In genomic region chr2:203758841-203759691, GRCh38 we compare ENCODE assay signal across 16 cellular contexts. TPM values are rescaled to one million over a fixed set of nuclear protein-coding genes. Genes with fewer than 3 reads are reported as not detected.
DNase-seq lines count a peak whose midpoint lies in the region; ATAC-seq and TF ChIP-seq lines count a peak whose summit lies in the region.
"Had no signal": no experiment of that assay in that cellular context is flagged by ENCODE, and none has a peak within 500 bp of the region (broad histone marks: within the 10 kb centered on the region; RNA-seq: fewer than 3 reads in every experiment).

No MANE protein-coding gene starts in this region.

- H3K4me3 ChIP-seq in IMR-90 (ENCODE audit: insufficient read depth, low read depth, low read length): no peak overlapping the region
- H3K4me3 ChIP-seq: esophagus muscularis mucosa, HAP-1 had no signal

- no peaks in the 10 kb centered on the region for H3K27me3 Mint-ChIP-seq in Calu3 (ENCODE audit: unreplicated experiment)
- H3K27me3 Mint-ChIP-seq in central memory CD8-positive, alpha-beta T cell: no peaks in the 10 kb centered on the region
- H3K27me3 Mint-ChIP-seq in type B pancreatic cell: no peaks in the 10 kb centered on the region
- H3K27me3 Mint-ChIP-seq: activated naive CD8-positive, alpha-beta T cell treated with anti-CD3 and anti-CD28 coated beads for 36 hours had no signal

- H3K4me1 Mint-ChIP-seq in Calu3 (ENCODE audit: low read depth, unreplicated experiment) (peaks cover 34% of the 10 kb centered on the region), type B pancreatic cell (ENCODE audit: unreplicated experiment) (no peaks in the 10 kb centered on the region)
- H3K4me1 Mint-ChIP-seq in central memory CD8-positive, alpha-beta T cell: peaks cover 49% of the 10 kb centered on the region

- TF ChIP-seq CTCF in Calu3 (IDR thresholded peaks at IDR 0.05; ENCODE audit: unreplicated experiment): no peak
- no peak for TF ChIP-seq CTCF in IMR-90 (conservative IDR thresholded peaks at IDR 0.05; ENCODE audit: low read depth, low read length)
- no peak for TF ChIP-seq CTCF in type B pancreatic cell (conservative IDR thresholded peaks at IDR 0.05)

- no peak overlapping the region for H3K4me2 ChIP-seq in IMR-90 (ENCODE audit: low read depth, low read length)

- TF ChIP-seq POLR2A in IMR-90 (IDR thresholded peaks at IDR 0.05; ENCODE audit: low read depth, low read length): no peak

- no peaks in the 10 kb centered on the region for H3K36me3 ChIP-seq in IMR-90 (ENCODE audit: control insufficient read depth, insufficient read depth, low read length)
- H3K36me3 ChIP-seq: esophagus muscularis mucosa, HAP-1 had no signal

- H3K9me3 ChIP-seq in IMR-90 (ENCODE audit: control insufficient read depth, insufficient read depth, low read length): no peaks in the 10 kb centered on the region
- H3K9me3 ChIP-seq: HAP-1 had no signal

- dilution Hi-C loops in IMR-90 (cut with HindIII; ENCODE audit: low sequenced_read_pairs, unreplicated experiment): no loop called here

- no peak overlapping the region for H3K56ac ChIP-seq in IMR-90 (ENCODE audit: extremely low read depth, insufficient read depth, low read length)

- H3K14ac ChIP-seq in IMR-90 (replicated peaks; ENCODE audit: low read depth, low read length): peak overlapping the region; percentile 46; the same call in 1 of the 2 replicates

- peak overlapping the region; percentile 85 for H3K4ac ChIP-seq in IMR-90 (ENCODE audit: low read depth, low read length)

- H3K27ac Mint-ChIP-seq in Calu3 (ENCODE audit: unreplicated experiment) (peak overlapping the region; percentile 97), type B pancreatic cell (no peak overlapping the region)
- H3K27ac Mint-ChIP-seq in central memory CD8-positive, alpha-beta T cell (ENCODE audit: low read depth): peak overlapping the region; percentile 59
- H3K27ac Mint-ChIP-seq: activated naive CD8-positive, alpha-beta T cell treated with anti-CD3 and anti-CD28 coated beads for 36 hours had no signal

- peaks cover 12% of the 10 kb centered on the region for H3K4me1 ChIP-seq in IMR-90 (ENCODE audit: control insufficient read depth, insufficient read depth, low read length)
- H3K4me1 ChIP-seq: HAP-1 had no signal

- peak; percentile 79 for ATAC-seq in IMR-90 (ENCODE audit: low read depth)
- no peak for ATAC-seq in central memory CD8-positive, alpha-beta T cell (replicated peaks; ENCODE audit: extremely low read depth, poor library complexity, severe bottlenecking)
- ATAC-seq: left ventricle myocardium superior had no signal

- no peak overlapping the region for H4K5ac ChIP-seq in IMR-90 (ENCODE audit: low read depth, low read length)

- H3K27ac ChIP-seq in IMR-90 (ENCODE audit: insufficient read depth, low read length): no peak overlapping the region; the same call in 1 of the 2 replicates
- H3K27ac ChIP-seq: esophagus muscularis mucosa, HL-60 had no signal

- peak overlapping the region; percentile 47 for H2AFZ ChIP-seq in IMR-90 (replicated peaks; ENCODE audit: low read length, poor library complexity)

- TF ChIP-seq RAD21 in IMR-90 (IDR thresholded peaks at IDR 0.05; ENCODE audit: low read length): peak; percentile 9; the same call in 1 of the 2 replicates

- peak overlapping the region; percentile 25 for H2AK9ac ChIP-seq in IMR-90 (replicated peaks; ENCODE audit: low read depth, low read length, poor library complexity)

- POLR2A ChIA-PET in IMR-90 (lab: Charles Lee; ENCODE audit: unreplicated experiment): no interaction called here

- peak overlapping the region in 1 of 2 experiments; percentile 71; a peak in 2 of 4 replicates for H4K8ac ChIP-seq in IMR-90 (ENCODE audit: low read depth in 2 of 2, low read length in 2 of 2)

- H4K20me1 ChIP-seq in IMR-90 (ENCODE audit: insufficient read depth, low read length): no peaks in the 10 kb centered on the region

- peak overlapping the region; percentile 54; the same call in 1 of the 2 replicates for H4K91ac ChIP-seq in IMR-90 (ENCODE audit: insufficient read depth, low read depth, low read length)

- peak overlapping the region; percentile 78 for H2BK120ac ChIP-seq in IMR-90 (ENCODE audit: low read depth, low read length)

- peak overlapping the region; percentile 66 for H2BK20ac ChIP-seq in IMR-90 (ENCODE audit: low read depth, low read length)

- no peaks in the 10 kb centered on the region for H3K79me1 ChIP-seq in IMR-90 (ENCODE audit: low read depth in 1 of 2, low read length in 2 of 2)

- H3K27me3 ChIP-seq in IMR-90 (ENCODE audit: control insufficient read depth, insufficient read depth, low read length): no peaks in the 10 kb centered on the region
- H3K27me3 ChIP-seq: esophagus muscularis mucosa had no signal

- no TSS peak for BruUV-seq in Calu3 (replicated peaks; lab: Mats Ljungman, UMichigan)
- BruUV-seq in IMR-90 (replicated peaks; lab: Mats Ljungman, UMichigan): no TSS peak

- H3K4me3 Mint-ChIP-seq in Calu3 (ENCODE audit: low read depth, unreplicated experiment) (peak overlapping the region; percentile 31), type B pancreatic cell (no peak overlapping the region)
- H3K4me3 Mint-ChIP-seq in central memory CD8-positive, alpha-beta T cell: no peak overlapping the region
- H3K4me3 Mint-ChIP-seq: activated naive CD8-positive, alpha-beta T cell treated with anti-CD3 and anti-CD28 coated beads for 36 hours had no signal

- in situ Hi-C loops in IMR-90 (cut with MboI; ENCODE audit: low sequenced_read_pairs): no loop called here

- H2BK5ac ChIP-seq in IMR-90 (ENCODE audit: low read depth, low read length, poor library complexity, severe bottlenecking): peak overlapping the region; percentile 78

- H3K9me1 ChIP-seq in IMR-90 (ENCODE audit: insufficient read depth, low read length): peaks cover 16% of the 10 kb centered on the region

- H3K9ac ChIP-seq in IMR-90 (ENCODE audit: low read depth, low read length): no peak overlapping the region

- peak; percentile 24 for DNase-seq in Calu3
- peak; percentile 87 for DNase-seq in IMR-90
- DNase-seq in central memory CD8-positive, alpha-beta T cell (ENCODE audit: low spot score in 2 of 2): no peak
- DNase-seq in myocyte (ENCODE audit: low read depth): peak; percentile 65
- no peak for DNase-seq in NOMO-1 (lab: John Stamatoyannopoulos, UW; ENCODE audit: unreplicated experiment in 2 of 2)
- DNase-seq in type B pancreatic cell (ENCODE audit: extremely low spot score, unreplicated experiment): no peak
- no peak for DNase-seq in activated T-cell treated with anti-CD3 and anti-CD28 coated beads, Interleukin-2, amount 50 U/mL, for 1 hour
- DNase-seq in NCI-H2227 (lab: John Stamatoyannopoulos, UW; ENCODE audit: unreplicated experiment): no peak
- DNase-seq: activated CD4-positive, alpha-beta T cell treated with anti-CD3 and anti-CD28 coated beads for 4 hours; activated naive CD8-positive, alpha-beta T cell treated with anti-CD3 and anti-CD28 coated beads for 36 hours; left ventricle myocardium superior; NCI-H1930; right cardiac atrium had no signal

- peak overlapping the region; percentile 66; the same call in 1 of the 2 replicates for H2AK5ac ChIP-seq in IMR-90 (ENCODE audit: low read depth, low read length)

- WGBS in IMR-90 (ENCODE audit: extremely low coverage in 2 of 2, insufficient read length in 1 of 2), 2 experiments: no CpG with 5 or more reads among the region's 4 CpGs

- H3K36me3 Mint-ChIP-seq in Calu3 (ENCODE audit: insufficient read depth, unreplicated experiment): peaks cover 13% of the 10 kb centered on the region
- H3K36me3 Mint-ChIP-seq in central memory CD8-positive, alpha-beta T cell (ENCODE audit: insufficient read depth): peaks cover 4% of the 10 kb centered on the region
- peaks cover 8% of the 10 kb centered on the region for H3K36me3 Mint-ChIP-seq in type B pancreatic cell

- H3K18ac ChIP-seq in IMR-90 (ENCODE audit: low read depth, low read length): peak overlapping the region; percentile 6; the same call in 1 of the 2 replicates

- intact Hi-C loops in Calu3 (cut with micrococcal nuclease; ENCODE audit: unreplicated experiment): no loop called here
- intact Hi-C loops in IMR-90 (cut with micrococcal nuclease): no loop called here

- CTCF ChIA-PET in Calu3 (lab: Charles Lee): interaction anchor here (1.0 to 1.8 kb wide), 3 partner anchors 53 to 69 kb away, joined by 3 to 6 read pairs (median 4); no protein-coding TSS in a partner anchor
- CTCF ChIA-PET in IMR-90 (lab: Yijun Ruan, JAX): interaction anchor here (0.9 kb wide), 1 partner anchor 18 kb away, joined by 4 read pairs; no protein-coding TSS in a partner anchor

- 0 out of 3 replicates have a peak overlapping the region, but pooled peaks have one; percentile 35 for H2BK15ac ChIP-seq in IMR-90 (ENCODE audit: low read depth, low read length)

- H3K9me3 Mint-ChIP-seq in Calu3 (ENCODE audit: low read depth, unreplicated experiment) (peaks cover 7% of the 10 kb centered on the region), type B pancreatic cell (peaks cover 24% of the 10 kb centered on the region)
- peaks cover 20% of the 10 kb centered on the region for H3K9me3 Mint-ChIP-seq in central memory CD8-positive, alpha-beta T cell

- H3K23ac ChIP-seq in IMR-90 (ENCODE audit: low read depth, low read length): no peak overlapping the region

TF ChIP-seq in IMR-90, 13 proteins besides CTCF, POLR2A, EP300 and RAD21 (continues in another document):
- TF ChIP-seq MAZ (IDR thresholded peaks at IDR 0.05; ENCODE audit: borderline replicate concordance, low read depth, low read length) (no peak), ELK1 (IDR thresholded peaks at IDR 0.05; ENCODE audit: borderline replicate concordance, low read depth, low read length) (no peak), MAFK (IDR thresholded peaks at IDR 0.05; ENCODE audit: low read depth, low read length) (no peak), CHD1 (IDR thresholded peaks at IDR 0.05; ENCODE audit: low read depth, low read length) (no peak), NFE2L2 (IDR thresholded peaks at IDR 0.05; ENCODE audit: low read depth, low read length) (no peak), SMC3 (IDR thresholded peaks at IDR 0.05; ENCODE audit: low read depth, low read length) (no peak), RCOR1 (IDR thresholded peaks at IDR 0.05; ENCODE audit: insufficient replicate concordance, low read length) (peak; percentile 27)

RNA-seq across cellular contexts. Expression of gene CD28, which starts 52.6 kb away (rescaled TPM):
- total RNA-seq in Calu3 (2022) (0.07 TPM in 1 of 2 replicates, not detected in the other), IMR-90 (2012; rRNA removed) (not detected in 2 replicates), myocyte (0.45 and 0.57 TPM in 2 replicates), type B pancreatic cell (ENCODE audit: low replicate concordance) (0.17 TPM in 1 of 2 replicates, not detected in the other)
- not detected in 2 replicates for polyA plus RNA-seq in IMR-90 (2012; rRNA removed)
- polyA plus RNA-seq in IMR-90 (2012; cell fraction: cytosol; rRNA removed): not detected in 2 replicates
- polyA plus RNA-seq in IMR-90 (2012; cell fraction: nucleus; rRNA removed; ENCODE audit: low replicate concordance): not detected in 2 replicates
- polyA plus RNA-seq in myocyte (2012): 0.38 TPM

Comparison
In these comparisons a context has a peak if more than half of its experiments do, and no peak if none do; other contexts are left out.
1. DNase-seq: peak in Calu3 (single experiment), IMR-90 (single experiment) and myocyte (single experiment); none in central memory CD8-positive, alpha-beta T cell (0 of 2), NOMO-1 (0 of 2), type B pancreatic cell (single experiment), activated T-cell treated with anti-CD3 and anti-CD28 coated beads, Interleukin-2, amount 50 U/mL, for 1 hour (single experiment) and NCI-H2227 (single experiment).